22 cellular contexts compared by ENCODE assay signal in genomic region chr16:24955975-24956731, GRCh38. TPM values are rescaled to one million over a fixed set of nuclear protein-coding genes. Genes with fewer than 3 reads are reported as not detected.
DNase-seq lines count a peak whose midpoint lies in the region; ATAC-seq and TF ChIP-seq lines count a peak whose summit lies in the region.
"Had no signal": no experiment of that assay in that cellular context is flagged by ENCODE, and none has a peak within 500 bp of the region (broad histone marks: within the 10 kb centered on the region; RNA-seq: fewer than 3 reads in every experiment).

No MANE protein-coding gene starts in this region.

- H3K27me3 ChIP-seq in HCT116 (ENCODE audit: insufficient read depth, low read length) = no peaks in the 10 kb centered on the region

- no peaks in the 10 kb centered on the region for H3K9me3 ChIP-seq in HCT116 (ENCODE audit: control insufficient read depth in 1 of 2, insufficient read depth in 1 of 2, low read depth in 1 of 2, low read length in 2 of 2)

- no peak overlapping the region for H3K4me2 ChIP-seq in HCT116 (ENCODE audit: low read length)
- H3K4me2 ChIP-seq: KMS-11 had no signal

- no peaks in the 10 kb centered on the region for H3K4me1 ChIP-seq in HCT116 (ENCODE audit: control insufficient read depth in 1 of 2, insufficient read depth in 2 of 2, low read length in 2 of 2)

- intact Hi-C loops in HCT116 (cut with micrococcal nuclease) (no loop called here), activated B cell treated with CpG ODN at 0.5 μM for 24 hours (cut with micrococcal nuclease) (loop anchor here (2.0 kb wide), 1 partner anchor 151 kb away; no protein-coding TSS in a partner anchor)

- H3K9me2 ChIP-seq in HCT116 (ENCODE audit: insufficient read depth) = no peaks in the 10 kb centered on the region

- DNase-seq in activated naive CD4-positive, alpha-beta T cell treated with anti-CD3 and anti-CD28 coated beads, Interleukin-2, amount 50 U/mL, for 72 hours (ENCODE audit: low spot score in 2 of 2) = no peak
- no peak for DNase-seq in activated naive CD4-positive, alpha-beta T cell (lab: John Stamatoyannopoulos, UW)
- DNase-seq in HCT116 (ENCODE audit: low read depth, low spot score) (no peak), activated B cell treated with CpG ODN at 0.5 μM for 24 hours (no peak), memory B cell (ENCODE audit: low spot score in 2 of 2) (no peak), cerebellum (ENCODE audit: low spot score) (no peak), AG20443 (ENCODE audit: low spot score) (no peak)
- no peak for DNase-seq in activated naive CD8-positive, alpha-beta T cell treated with anti-CD3 and anti-CD28 coated beads, Interleukin-2, amount 50 U/mL, for 24 hours
- DNase-seq: C1 segment of cervical spinal cord; cortex of kidney; kidney glomerular epithelial cell; MV-4-11; naive B cell; NCI-H1694; NCI-H2171 treated with DMSO at 0.1 percent for 48 hours; NCI-H524 treated with DMSO at 0.1 percent for 48 hours; retina; stimulated activated CD4-positive, alpha-beta T cell treated with anti-CD3 and anti-CD28 coated beads, Interleukin-4, amount 100 ng/mL, for 1 hour; SW 1271; trophoblast cell had no signal

- no peak overlapping the region for H3K4me3 ChIP-seq in HCT116 (replicated peaks in 1 of 2; ENCODE audit: low read depth in 1 of 2, low read length in 2 of 2)

- POLR2A ChIA-PET in HCT116 (lab: Charles Lee) (no interaction called here), activated B cell treated with CpG ODN at 0.5 μM for 24 hours (lab: Charles Lee) (no interaction called here)

- H3K27ac Mint-ChIP-seq in activated naive CD4-positive, alpha-beta T cell treated with anti-CD3 and anti-CD28 coated beads, Interleukin-2, amount 50 U/mL, for 72 hours = peak overlapping the region; percentile 30 to 41
- H3K27ac Mint-ChIP-seq in activated B cell treated with CpG ODN at 0.5 μM for 24 hours = peak overlapping the region; percentile 54
- H3K27ac Mint-ChIP-seq in memory B cell = peak overlapping the region; percentile 29
- H3K27ac Mint-ChIP-seq in activated naive CD8-positive, alpha-beta T cell treated with anti-CD3 and anti-CD28 coated beads, Interleukin-2, amount 50 U/mL, for 24 hours = no peak overlapping the region

- TF ChIP-seq RAD21 in HCT116 (IDR thresholded peaks at IDR 0.05; ENCODE audit: low read depth) = peak; percentile 14; the same call in 1 of the 2 replicates

- H3K9me3 Mint-ChIP-seq in activated naive CD4-positive, alpha-beta T cell treated with anti-CD3 and anti-CD28 coated beads, Interleukin-2, amount 50 U/mL, for 72 hours = no peaks in the 10 kb centered on the region
- H3K9me3 Mint-ChIP-seq in activated B cell treated with CpG ODN at 0.5 μM for 24 hours (no peaks in the 10 kb centered on the region), memory B cell (no peaks in the 10 kb centered on the region)
- H3K9me3 Mint-ChIP-seq in activated naive CD8-positive, alpha-beta T cell treated with anti-CD3 and anti-CD28 coated beads, Interleukin-2, amount 50 U/mL, for 24 hours = no peaks in the 10 kb centered on the region
- H3K9me3 Mint-ChIP-seq: naive B cell had no signal

- H3K4me1 Mint-ChIP-seq in activated B cell treated with CpG ODN at 0.5 μM for 24 hours (peaks cover 2% of the 10 kb centered on the region), memory B cell (peaks cover 4% of the 10 kb centered on the region)
- H3K4me1 Mint-ChIP-seq in activated naive CD8-positive, alpha-beta T cell treated with anti-CD3 and anti-CD28 coated beads, Interleukin-2, amount 50 U/mL, for 24 hours = no peaks in the 10 kb centered on the region

- no TSS peak for BruUV-seq in HCT116 (replicated peaks; lab: Mats Ljungman, UMichigan)

- RAD21 ChIA-PET in HCT116 (lab: Charles Lee; ENCODE audit: low non-redundant PET in 1 of 2, low total read pairs in 2 of 2, uncharacterized antibody in 2 of 2, unreplicated experiment in 2 of 2) = no interaction called here

- TF ChIP-seq CTCF in HCT116 (IDR thresholded peaks at IDR 0.05 in 2 of 3, conservative IDR thresholded peaks at IDR 0.05 in 1 of 3; ENCODE audit: borderline replicate concordance in 1 of 3, insufficient read depth in 1 of 3, low read depth in 2 of 3, low read length in 2 of 3) = no peak
- TF ChIP-seq CTCF in activated B cell treated with CpG ODN at 0.5 μM for 24 hours (IDR thresholded peaks at IDR 0.05) = no peak

- H3K4me3 Mint-ChIP-seq in activated B cell treated with CpG ODN at 0.5 μM for 24 hours = no peak overlapping the region
- H3K4me3 Mint-ChIP-seq in memory B cell = no peak overlapping the region
- H3K4me3 Mint-ChIP-seq in activated naive CD8-positive, alpha-beta T cell treated with anti-CD3 and anti-CD28 coated beads, Interleukin-2, amount 50 U/mL, for 24 hours = no peak overlapping the region
- H3K4me3 Mint-ChIP-seq: activated naive CD8-positive, alpha-beta T cell had no signal

- H3K9ac ChIP-seq in HCT116 (ENCODE audit: low read length) = no peak overlapping the region
- H3K9ac ChIP-seq: KMS-11 had no signal

- H3K27ac ChIP-seq in HCT116 (ENCODE audit: low read depth, low read length) = no peak overlapping the region
- H3K27ac ChIP-seq: KMS-11 had no signal

- H2AFZ ChIP-seq in HCT116 (ENCODE audit: low read depth, low read length, poor library complexity, severe bottlenecking) = no peak overlapping the region

- CTCF ChIA-PET in HCT116 (lab: Charles Lee) (no interaction called here), activated B cell treated with CpG ODN at 0.5 μM for 24 hours (lab: Charles Lee) (interaction anchor here (1.3 kb wide), 1 partner anchor 150 kb away, joined by 3 read pairs; no protein-coding TSS in a partner anchor)

- peaks cover 6 to 9% of the 10 kb centered on the region in 2 donors for H3K36me3 Mint-ChIP-seq in activated naive CD4-positive, alpha-beta T cell treated with anti-CD3 and anti-CD28 coated beads, Interleukin-2, amount 50 U/mL, for 72 hours
- peaks cover 90% of the 10 kb centered on the region for H3K36me3 Mint-ChIP-seq in activated B cell treated with CpG ODN at 0.5 μM for 24 hours (ENCODE audit: low read depth)
- peaks cover 55% of the 10 kb centered on the region for H3K36me3 Mint-ChIP-seq in memory B cell
- H3K36me3 Mint-ChIP-seq in activated naive CD8-positive, alpha-beta T cell treated with anti-CD3 and anti-CD28 coated beads, Interleukin-2, amount 50 U/mL, for 24 hours (ENCODE audit: low read depth) = peaks cover 49% of the 10 kb centered on the region

- H3K27me3 Mint-ChIP-seq in activated B cell treated with CpG ODN at 0.5 μM for 24 hours (no peaks in the 10 kb centered on the region), memory B cell (no peaks in the 10 kb centered on the region)
- no peaks in the 10 kb centered on the region for H3K27me3 Mint-ChIP-seq in activated naive CD8-positive, alpha-beta T cell treated with anti-CD3 and anti-CD28 coated beads, Interleukin-2, amount 50 U/mL, for 24 hours
- H3K27me3 Mint-ChIP-seq: activated naive CD8-positive, alpha-beta T cell; naive B cell had no signal

- H3K36me3 ChIP-seq in HCT116 (ENCODE audit: control insufficient read depth in 1 of 2, insufficient read depth in 2 of 2, low read length in 2 of 2) = peaks cover 21 to 27% of the 10 kb centered on the region in 2 experiments; a peak in 3 of 4 replicates

- no peaks in the 10 kb centered on the region for H4K20me1 ChIP-seq in HCT116 (ENCODE audit: insufficient read depth)

- no peak for ATAC-seq in activated naive CD4-positive, alpha-beta T cell treated with anti-CD3 and anti-CD28 coated beads, Interleukin-2, amount 50 U/mL, for 72 hours
- ATAC-seq in HCT116 = no peak
- peak; percentile 82 for ATAC-seq in activated B cell treated with CpG ODN at 0.5 μM for 24 hours (ENCODE audit: low read depth)
- no peak for ATAC-seq in memory B cell (ENCODE audit: low read depth)
- no peak for ATAC-seq in activated naive CD8-positive, alpha-beta T cell treated with anti-CD3 and anti-CD28 coated beads, Interleukin-2, amount 50 U/mL, for 24 hours

- H3K79me2 ChIP-seq in HCT116 (ENCODE audit: insufficient read depth, low read length) = no peaks in the 10 kb centered on the region

- TF ChIP-seq POLR2A in HCT116 (IDR thresholded peaks at IDR 0.05; ENCODE audit: borderline replicate concordance, extremely low read depth, insufficient read depth, insufficient read length) = no peak

TF ChIP-seq in HCT116, 20 proteins besides CTCF, POLR2A, EP300 and RAD21:
- TF ChIP-seq SP1 (IDR thresholded peaks at IDR 0.05; ENCODE audit: low read depth) = no peak
- no peak for TF ChIP-seq SRF (IDR thresholded peaks at IDR 0.05; ENCODE audit: low read depth)
- no peak for TF ChIP-seq EGR1 (IDR thresholded peaks at IDR 0.05; ENCODE audit: low read depth)
- no peak for TF ChIP-seq POLR2AphosphoS5 (IDR thresholded peaks at IDR 0.05; ENCODE audit: low read depth, low read length)
- no peak for TF ChIP-seq ZBTB33 (IDR thresholded peaks at IDR 0.05; ENCODE audit: extremely low read depth, insufficient replicate concordance, low read length)
- no peak for TF ChIP-seq YY1 (IDR thresholded peaks at IDR 0.05; ENCODE audit: extremely low read depth, insufficient replicate concordance, low read depth, low read length)
- no peak for TF ChIP-seq EZH2phosphoT487 (IDR thresholded peaks at IDR 0.05; ENCODE audit: borderline replicate concordance)
- no peak for TF ChIP-seq TCF7L2 (IDR thresholded peaks at IDR 0.05; ENCODE audit: borderline replicate concordance, extremely low read depth, insufficient read depth, insufficient read length)
- TF ChIP-seq SIN3A (IDR thresholded peaks at IDR 0.05; ENCODE audit: low read depth) = no peak

RNA-seq across cellular contexts. Expression of gene ARHGAP17, which starts 59.0 kb away (rescaled TPM):
- 10 to 100 TPM; 66.8 to 72.0 TPM for total RNA-seq in activated naive CD4-positive, alpha-beta T cell treated with anti-CD3 and anti-CD28 coated beads, Interleukin-2, amount 50 U/mL, for 72 hours
- total RNA-seq in HCT116 (2021; ENCODE audit: unreplicated experiment) (45.5 TPM), activated B cell treated with CpG ODN at 0.5 μM for 24 hours (287 and 310 TPM in 2 replicates), cerebellum (38.8 TPM)
- 22.2 TPM in 2 replicates for polyA plus RNA-seq in HCT116 (2012)
